22 cellular contexts compared by ENCODE assay signal in genomic region chr13:109672545-109672944, GRCh38.
A peak's percentile ranks its signal among the peaks of the same experiment; 100 is the strongest.
DNase-seq lines count a peak whose midpoint lies in the region; ATAC-seq and TF ChIP-seq lines count a peak whose summit lies in the region.
"Had no signal": no experiment of that assay in that cellular context is flagged by ENCODE, and none has a peak within 500 bp of the region (broad histone marks: within the 10 kb centered on the region; RNA-seq: fewer than 3 reads in every experiment).

No MANE protein-coding gene starts in this region.

- no peak overlapping the region for H3K4ac ChIP-seq in mesenchymal stem cell (ENCODE audit: low read depth in 1 of 2, low read length in 2 of 2)

- 20% methylated on average over 1 of the region's 2 CpGs for WGBS in mesenchymal stem cell

- no peak overlapping the region for H3K4me3 ChIP-seq in AG10803 (ENCODE audit: low read length)
- H3K4me3 ChIP-seq in mesenchymal stem cell (ENCODE audit: insufficient read depth in 1 of 2, low read depth in 1 of 2, low read length in 2 of 2): no peak overlapping the region
- H3K4me3 ChIP-seq: body of pancreas, heart right ventricle, prostate gland, upper lobe of right lung had no signal

- H3K79me1 ChIP-seq in mesenchymal stem cell (replicated peaks; ENCODE audit: low read length, poor library complexity, severe bottlenecking): no peaks in the 10 kb centered on the region

- no peaks in the 10 kb centered on the region for H3K36me3 ChIP-seq in mesenchymal stem cell (ENCODE audit: control insufficient read depth in 1 of 2, insufficient read depth in 2 of 2, low read depth in 1 of 2, low read length in 2 of 2)
- H3K36me3 ChIP-seq: heart right ventricle, prostate gland, upper lobe of right lung had no signal

- no peaks in the 10 kb centered on the region for H3K9me3 Mint-ChIP-seq in activated naive CD4-positive, alpha-beta T cell treated with anti-CD3 and anti-CD28 coated beads, Interleukin-2, amount 10 ng/mL, durations not matched to agents 7 days and 5 days
- H3K9me3 Mint-ChIP-seq in CD4-positive, alpha-beta T cell: no peaks in the 10 kb centered on the region
- H3K9me3 Mint-ChIP-seq: CD4-positive, CD25-positive, alpha-beta regulatory T cell; T-helper 2 cell treated with Interferon-gamma antibody and Interleukin-4, amounts not matched to agents 5 μg/mL and 100 μg/mL, for 36 hours had no signal

- H2BK15ac ChIP-seq in mesenchymal stem cell (ENCODE audit: low read depth, poor library complexity, severe bottlenecking): no peak overlapping the region

- in situ Hi-C loops in GM13977 (cut with MboI; ENCODE audit: low pct_unique_long_range_greater_than_20kb, low sequenced_read_pairs, unreplicated experiment): no loop called here

- no peak overlapping the region for H4K8ac ChIP-seq in mesenchymal stem cell (ENCODE audit: low read length)

- H3K4me1 Mint-ChIP-seq in activated naive CD4-positive, alpha-beta T cell treated with anti-CD3 and anti-CD28 coated beads, Interleukin-2, amount 10 ng/mL, durations not matched to agents 7 days and 5 days: no peaks in the 10 kb centered on the region
- H3K4me1 Mint-ChIP-seq in CD4-positive, alpha-beta T cell (ENCODE audit: low read depth): no peaks in the 10 kb centered on the region
- H3K4me1 Mint-ChIP-seq: CD4-positive, CD25-positive, alpha-beta regulatory T cell; memory B cell; stimulated activated effector memory CD8-positive, alpha-beta T cell treated with anti-CD3 and anti-CD28 coated beads, Interleukin-12 subunit alpha, Interleukin-12 subunit beta, amount 100 ng/mL, for 72 hours had no signal

- H3K27me3 Mint-ChIP-seq in activated naive CD4-positive, alpha-beta T cell treated with anti-CD3 and anti-CD28 coated beads, Interleukin-2, amount 10 ng/mL, durations not matched to agents 7 days and 5 days: peaks cover 9% of the 10 kb centered on the region
- H3K27me3 Mint-ChIP-seq in CD4-positive, alpha-beta T cell: peaks cover 4% of the 10 kb centered on the region
- H3K27me3 Mint-ChIP-seq: CD4-positive, CD25-positive, alpha-beta regulatory T cell had no signal

- CTCF ChIA-PET in activated naive CD4-positive, alpha-beta T cell treated with anti-CD3 and anti-CD28 coated beads, Interleukin-2, amount 10 ng/mL, durations not matched to agents 7 days and 5 days (lab: Charles Lee): no interaction called here
- CTCF ChIA-PET in CD4-positive, alpha-beta T cell (lab: Charles Lee): no interaction called here

- H3K9me3 ChIP-seq in mesenchymal stem cell (ENCODE audit: control insufficient read depth, low read length): no peaks in the 10 kb centered on the region
- no peaks in the 10 kb centered on the region for H3K9me3 ChIP-seq in CD4-positive, alpha-beta T cell (ENCODE audit: control insufficient read depth, low read length)
- H3K9me3 ChIP-seq: body of pancreas, heart right ventricle, prostate gland, upper lobe of right lung had no signal

- H3K27ac ChIP-seq in mesenchymal stem cell (ENCODE audit: low read length, poor library complexity, severe bottlenecking): no peak overlapping the region
- H3K27ac ChIP-seq in CD4-positive, alpha-beta T cell (ENCODE audit: low read depth, low read length): no peak overlapping the region
- H3K27ac ChIP-seq: body of pancreas, heart right ventricle, prostate gland, upper lobe of right lung had no signal

- H4K91ac ChIP-seq in mesenchymal stem cell (ENCODE audit: low read length): no peak overlapping the region

- H2BK5ac ChIP-seq in mesenchymal stem cell (ENCODE audit: low read depth, low read length, poor library complexity, severe bottlenecking): no peak overlapping the region

- no peaks in the 10 kb centered on the region for H3K27me3 ChIP-seq in mesenchymal stem cell (ENCODE audit: control insufficient read depth in 1 of 2, insufficient read depth in 1 of 2, low read length in 2 of 2)
- no peaks in the 10 kb centered on the region for H3K27me3 ChIP-seq in CD4-positive, alpha-beta T cell (ENCODE audit: control insufficient read depth, insufficient read depth, low read length)
- H3K27me3 ChIP-seq: body of pancreas, upper lobe of right lung had no signal

- no peak overlapping the region for H2BK12ac ChIP-seq in mesenchymal stem cell (ENCODE audit: low read length in 2 of 2)

- no peak overlapping the region for H3K27ac Mint-ChIP-seq in activated naive CD4-positive, alpha-beta T cell treated with anti-CD3 and anti-CD28 coated beads, Interleukin-2, amount 10 ng/mL, durations not matched to agents 7 days and 5 days
- no peak overlapping the region for H3K27ac Mint-ChIP-seq in CD4-positive, alpha-beta T cell
- H3K27ac Mint-ChIP-seq: activated CD8-positive, alpha-beta T cell treated with anti-CD3 and anti-CD28 coated beads, Interleukin-2, amount 10 ng/mL, durations not matched to agents 7 days and 5 days; CD4-positive, CD25-positive, alpha-beta regulatory T cell; memory B cell; stimulated activated effector memory CD8-positive, alpha-beta T cell treated with anti-CD3 and anti-CD28 coated beads, Interleukin-12 subunit alpha, Interleukin-12 subunit beta, amount 100 ng/mL, for 72 hours; T-helper 2 cell treated with Interferon-gamma antibody and Interleukin-4, amounts not matched to agents 5 μg/mL and 100 μg/mL, for 36 hours had no signal

- no peak for TF ChIP-seq CTCF in AG10803 (conservative IDR thresholded peaks at IDR 0.05; ENCODE audit: low read length)
- TF ChIP-seq CTCF in GM13977 (IDR thresholded peaks at IDR 0.05; ENCODE audit: extremely low read depth, insufficient read depth, missing control alignments): no peak
- TF ChIP-seq CTCF in CD4-positive, alpha-beta T cell (IDR thresholded peaks at IDR 0.05): no peak

- POLR2A ChIA-PET in CD4-positive, alpha-beta T cell (lab: Charles Lee): no interaction called here

- H3K23ac ChIP-seq in mesenchymal stem cell (ENCODE audit: low read length in 2 of 2): no peak overlapping the region

- no peak overlapping the region for H3K18ac ChIP-seq in mesenchymal stem cell (ENCODE audit: low read depth in 1 of 2, low read length in 2 of 2)

- no peak overlapping the region for H3K9ac ChIP-seq in mesenchymal stem cell (ENCODE audit: low read length)

- no peak overlapping the region for H2BK120ac ChIP-seq in mesenchymal stem cell (ENCODE audit: low read depth, low read length)

- no peak overlapping the region for H3K14ac ChIP-seq in mesenchymal stem cell (ENCODE audit: low read length in 2 of 2)

- no peak overlapping the region for H2AFZ ChIP-seq in mesenchymal stem cell (ENCODE audit: low read depth, low read length)

- DNase-seq in AG10803 (ENCODE audit: low read depth) (peak; percentile 36), H4 (ENCODE audit: low spot score) (peak; percentile 53), astrocyte of the hippocampus (ENCODE audit: low read depth, low spot score) (peak; percentile 55), mesenchymal stem cell (peak; percentile 80), GM13977 (ENCODE audit: low spot score) (no peak)
- no peak for DNase-seq in activated naive CD4-positive, alpha-beta T cell treated with anti-CD3 and anti-CD28 coated beads, Interleukin-2, amount 10 ng/mL, durations not matched to agents 7 days and 5 days
- DNase-seq in activated CD8-positive, alpha-beta memory T cell treated with anti-CD3 and anti-CD28 coated beads, Interleukin-2, amount 50 U/mL, for 48 hours: no peak
- DNase-seq in CD4-positive, alpha-beta T cell: no peak
- DNase-seq: activated CD8-positive, alpha-beta T cell treated with anti-CD3 and anti-CD28 coated beads, Interleukin-2, amount 10 ng/mL, durations not matched to agents 7 days and 5 days; activated effector memory CD4-positive, alpha-beta T cell treated with anti-CD3 and anti-CD28 coated beads, Interleukin-2, amount 50 U/mL, for 16 hours; body of pancreas; CD4-positive, CD25-positive, alpha-beta regulatory T cell; cerebellar nuclear complex; heart right ventricle; NCI-H524; nucleus accumbens; stimulated activated CD4-positive, alpha-beta T cell treated with anti-CD3 and anti-CD28 coated beads, Interleukin-4, amount 100 ng/mL, for 24 hours; upper lobe of right lung had no signal

- intact Hi-C loops in CD4-positive, alpha-beta T cell (cut with DNase I, micrococcal nuclease): no loop called here

- H3K4me1 ChIP-seq in mesenchymal stem cell (ENCODE audit: control insufficient read depth, insufficient read depth, low read depth, low read length): peaks cover 4% of the 10 kb centered on the region
- H3K4me1 ChIP-seq: prostate gland, upper lobe of right lung had no signal

- H3K4me2 ChIP-seq in mesenchymal stem cell (ENCODE audit: low read length, poor library complexity, severe bottlenecking): no peak overlapping the region

- no peak overlapping the region for H2AK5ac ChIP-seq in mesenchymal stem cell (ENCODE audit: low read length, severe bottlenecking)

- H3K36me3 Mint-ChIP-seq in activated naive CD4-positive, alpha-beta T cell treated with anti-CD3 and anti-CD28 coated beads, Interleukin-2, amount 10 ng/mL, durations not matched to agents 7 days and 5 days: no peaks in the 10 kb centered on the region
- no peaks in the 10 kb centered on the region for H3K36me3 Mint-ChIP-seq in CD4-positive, alpha-beta T cell (ENCODE audit: low read depth)
- H3K36me3 Mint-ChIP-seq: memory B cell; stimulated activated effector memory CD8-positive, alpha-beta T cell treated with anti-CD3 and anti-CD28 coated beads, Interleukin-12 subunit alpha, Interleukin-12 subunit beta, amount 100 ng/mL, for 72 hours had no signal

- no peak overlapping the region for H3K4me3 Mint-ChIP-seq in activated naive CD4-positive, alpha-beta T cell treated with anti-CD3 and anti-CD28 coated beads, Interleukin-2, amount 10 ng/mL, durations not matched to agents 7 days and 5 days
- H3K4me3 Mint-ChIP-seq in CD4-positive, alpha-beta T cell: no peak overlapping the region
- H3K4me3 Mint-ChIP-seq: activated CD8-positive, alpha-beta T cell treated with anti-CD3 and anti-CD28 coated beads, Interleukin-2, amount 10 ng/mL, durations not matched to agents 7 days and 5 days; CD4-positive, CD25-positive, alpha-beta regulatory T cell; memory B cell; stimulated activated effector memory CD8-positive, alpha-beta T cell treated with anti-CD3 and anti-CD28 coated beads, Interleukin-12 subunit alpha, Interleukin-12 subunit beta, amount 100 ng/mL, for 72 hours; T-helper 2 cell treated with Interferon-gamma antibody and Interleukin-4, amounts not matched to agents 5 μg/mL and 100 μg/mL, for 36 hours had no signal

- no peak for ATAC-seq in CD4-positive, alpha-beta T cell (ENCODE audit: poor library complexity)
- ATAC-seq: activated CD8-positive, alpha-beta T cell treated with anti-CD3 and anti-CD28 coated beads, Interleukin-2, amount 10 ng/mL, durations not matched to agents 7 days and 5 days; body of pancreas; stimulated activated effector memory CD8-positive, alpha-beta T cell treated with anti-CD3 and anti-CD28 coated beads, Interleukin-12 subunit alpha, Interleukin-12 subunit beta, amount 100 ng/mL, for 72 hours; upper lobe of right lung had no signal

Comparison
In these comparisons a context has a peak if more than half of its experiments do, and no peak if none do; other contexts are left out.
1. DNase-seq: peak in AG10803 (single experiment), H4 (single experiment), astrocyte of the hippocampus (single experiment) and mesenchymal stem cell (single experiment); none in activated naive CD4-positive, alpha-beta T cell treated with anti-CD3 and anti-CD28 coated beads, Interleukin-2, amount 10 ng/mL, durations not matched to agents 7 days and 5 days (single experiment), GM13977 (single experiment), activated CD8-positive, alpha-beta memory T cell treated with anti-CD3 and anti-CD28 coated beads, Interleukin-2, amount 50 U/mL, for 48 hours (single experiment) and CD4-positive, alpha-beta T cell (0 of 10).